In the genomic region with DNA sequence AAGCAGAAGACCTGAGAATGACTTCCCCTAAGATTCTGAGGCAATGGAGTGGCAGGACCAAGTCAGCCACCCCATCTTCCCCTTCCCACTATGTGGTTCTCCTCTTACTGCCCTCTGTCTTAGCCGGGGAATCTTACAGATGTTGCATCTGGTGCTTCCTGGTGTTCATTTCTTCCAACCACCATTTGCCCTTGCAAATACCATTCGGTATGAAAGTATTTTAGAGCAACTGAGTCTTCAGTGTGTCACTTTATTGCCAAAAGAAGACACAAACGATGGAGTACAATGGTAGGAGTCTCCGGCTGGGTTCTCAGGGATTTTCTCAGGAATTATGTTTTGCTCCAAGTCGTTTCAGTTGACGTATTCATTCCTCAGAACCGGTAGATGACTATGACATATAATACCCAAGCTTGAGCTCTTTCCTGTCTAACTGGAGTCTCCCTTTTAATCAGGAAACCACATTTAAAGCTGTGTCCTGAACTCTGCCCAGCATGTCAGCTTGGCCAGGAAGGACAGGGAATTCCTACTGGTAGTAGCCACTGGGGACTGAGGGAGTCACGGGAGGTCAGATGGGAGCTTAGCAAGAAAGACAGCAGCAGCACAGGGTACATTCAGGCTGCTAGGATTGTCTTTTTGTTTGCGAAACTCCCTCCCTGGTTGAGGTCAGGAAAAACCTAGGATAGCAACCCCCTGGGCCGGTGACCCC, we compare ENCODE assay signal across 12 cellular contexts.
DNase-seq lines count a peak whose midpoint lies in the region; ATAC-seq lines count a peak whose summit lies in the region.
"Had no signal": no experiment of that assay in that cellular context is flagged by ENCODE, and none has a peak within 500 bp of the region (broad histone marks: within the 10 kb centered on the region; RNA-seq: fewer than 3 reads in every experiment).

No MANE protein-coding gene starts in this region.

- peaks cover 27% of the 10 kb centered on the region for H3K27me3 Mint-ChIP-seq in activated T-helper 1 cell treated with anti-CD3 and anti-CD28 coated beads, Interleukin-12 subunit alpha, Interleukin-12 subunit beta, Interleukin-2, Interleukin-4 antibody, amounts not matched to agents 30 ng/mL and 10 ng/mL and 1 ng/mL, durations not matched to agents 14 hours and 24 hours and 36 hours (ENCODE audit: insufficient read depth)

- H3K36me3 Mint-ChIP-seq in activated T-helper 1 cell treated with anti-CD3 and anti-CD28 coated beads, Interleukin-12 subunit alpha, Interleukin-12 subunit beta, Interleukin-2, Interleukin-4 antibody, amounts not matched to agents 30 ng/mL and 10 ng/mL and 1 ng/mL, durations not matched to agents 14 hours and 24 hours and 36 hours (ENCODE audit: low read depth), result no peaks in the 10 kb centered on the region

- H3K4me1 Mint-ChIP-seq in activated T-helper 1 cell treated with anti-CD3 and anti-CD28 coated beads, Interleukin-12 subunit alpha, Interleukin-12 subunit beta, Interleukin-2, Interleukin-4 antibody, amounts not matched to agents 30 ng/mL and 10 ng/mL and 1 ng/mL, durations not matched to agents 14 hours and 24 hours and 36 hours (ENCODE audit: low read depth), result no peaks in the 10 kb centered on the region

- no peak overlapping the region for H3K27ac Mint-ChIP-seq in activated T-helper 1 cell treated with anti-CD3 and anti-CD28 coated beads, Interleukin-12 subunit alpha, Interleukin-12 subunit beta, Interleukin-2, Interleukin-4 antibody, amounts not matched to agents 30 ng/mL and 10 ng/mL and 1 ng/mL, durations not matched to agents 14 hours and 24 hours and 36 hours
- H3K27ac Mint-ChIP-seq: stimulated activated naive CD8-positive, alpha-beta T cell treated with anti-CD3 and anti-CD28 coated beads, Interleukin-15, Interleukin-2, amounts not matched to agents 100 ng/mL and 50 ng/mL, for 24 hours had no signal

- ATAC-seq in left ventricle myocardium superior, result peak; percentile 59
- ATAC-seq in sciatic nerve, result peak; percentile 37
- no peak for ATAC-seq in GM21390 (IDR thresholded peaks at IDR 0.05; ENCODE audit: unreplicated experiment)
- no peak for ATAC-seq in HG02884 (IDR thresholded peaks at IDR 0.05; ENCODE audit: unreplicated experiment)

- no peak overlapping the region for H3K4me3 Mint-ChIP-seq in activated T-helper 1 cell treated with anti-CD3 and anti-CD28 coated beads, Interleukin-12 subunit alpha, Interleukin-12 subunit beta, Interleukin-2, Interleukin-4 antibody, amounts not matched to agents 30 ng/mL and 10 ng/mL and 1 ng/mL, durations not matched to agents 14 hours and 24 hours and 36 hours
- H3K4me3 Mint-ChIP-seq: stimulated activated naive CD8-positive, alpha-beta T cell treated with anti-CD3 and anti-CD28 coated beads, Interleukin-15, Interleukin-2, amounts not matched to agents 100 ng/mL and 50 ng/mL, for 24 hours had no signal

- H3K9me3 Mint-ChIP-seq in activated T-helper 1 cell treated with anti-CD3 and anti-CD28 coated beads, Interleukin-12 subunit alpha, Interleukin-12 subunit beta, Interleukin-2, Interleukin-4 antibody, amounts not matched to agents 30 ng/mL and 10 ng/mL and 1 ng/mL, durations not matched to agents 14 hours and 24 hours and 36 hours, result no peaks in the 10 kb centered on the region
- H3K9me3 Mint-ChIP-seq: stimulated activated naive CD8-positive, alpha-beta T cell treated with anti-CD3 and anti-CD28 coated beads, Interleukin-15, Interleukin-2, amounts not matched to agents 100 ng/mL and 50 ng/mL, for 24 hours had no signal

- DNase-seq in GM04503 (ENCODE audit: low read depth) (peak; percentile 83), amniotic epithelial cell (ENCODE audit: low read depth) (peak; percentile 78), left ventricle myocardium superior (peak; percentile 50), sciatic nerve (ENCODE audit: low spot score) (no peak), epidermal melanocyte (ENCODE audit: insufficient read length, low spot score) (no peak)
- DNase-seq in activated T-helper 1 cell treated with anti-CD3 and anti-CD28 coated beads, Interleukin-12 subunit alpha, Interleukin-12 subunit beta, Interleukin-2, Interleukin-4 antibody, amounts not matched to agents 30 ng/mL and 10 ng/mL and 1 ng/mL, durations not matched to agents 14 hours and 24 hours and 36 hours (ENCODE audit: low spot score), result no peak
- DNase-seq: GOT3, midbrain, NCI-H510A treated with DMSO at 0.1 percent for 48 hours had no signal

- intact Hi-C loops in left ventricle myocardium superior (cut with micrococcal nuclease), result no loop called here
- intact Hi-C loops in sciatic nerve (cut with DNase I), result no loop called here
- intact Hi-C loops in activated T-helper 1 cell treated with anti-CD3 and anti-CD28 coated beads, Interleukin-12 subunit alpha, Interleukin-12 subunit beta, Interleukin-2, Interleukin-4 antibody, amounts not matched to agents 30 ng/mL and 10 ng/mL and 1 ng/mL, durations not matched to agents 14 hours and 24 hours and 36 hours (cut with micrococcal nuclease), result no loop called here

Comparison
In these comparisons a context has a peak if more than half of its experiments do, and no peak if none do; other contexts are left out.
1. DNase-seq: peak in GM04503 (single experiment), amniotic epithelial cell (single experiment) and left ventricle myocardium superior (single experiment); none in sciatic nerve (single experiment), epidermal melanocyte (single experiment) and activated T-helper 1 cell treated with anti-CD3 and anti-CD28 coated beads, Interleukin-12 subunit alpha, Interleukin-12 subunit beta, Interleukin-2, Interleukin-4 antibody, amounts not matched to agents 30 ng/mL and 10 ng/mL and 1 ng/mL, durations not matched to agents 14 hours and 24 hours and 36 hours (single experiment).
2. ATAC-seq: peak in left ventricle myocardium superior (single experiment) and sciatic nerve (single experiment); none in GM21390 (single experiment) and HG02884 (single experiment).